Comparison of ENCODE assay signal across 8 cellular contexts in the genomic region with DNA sequence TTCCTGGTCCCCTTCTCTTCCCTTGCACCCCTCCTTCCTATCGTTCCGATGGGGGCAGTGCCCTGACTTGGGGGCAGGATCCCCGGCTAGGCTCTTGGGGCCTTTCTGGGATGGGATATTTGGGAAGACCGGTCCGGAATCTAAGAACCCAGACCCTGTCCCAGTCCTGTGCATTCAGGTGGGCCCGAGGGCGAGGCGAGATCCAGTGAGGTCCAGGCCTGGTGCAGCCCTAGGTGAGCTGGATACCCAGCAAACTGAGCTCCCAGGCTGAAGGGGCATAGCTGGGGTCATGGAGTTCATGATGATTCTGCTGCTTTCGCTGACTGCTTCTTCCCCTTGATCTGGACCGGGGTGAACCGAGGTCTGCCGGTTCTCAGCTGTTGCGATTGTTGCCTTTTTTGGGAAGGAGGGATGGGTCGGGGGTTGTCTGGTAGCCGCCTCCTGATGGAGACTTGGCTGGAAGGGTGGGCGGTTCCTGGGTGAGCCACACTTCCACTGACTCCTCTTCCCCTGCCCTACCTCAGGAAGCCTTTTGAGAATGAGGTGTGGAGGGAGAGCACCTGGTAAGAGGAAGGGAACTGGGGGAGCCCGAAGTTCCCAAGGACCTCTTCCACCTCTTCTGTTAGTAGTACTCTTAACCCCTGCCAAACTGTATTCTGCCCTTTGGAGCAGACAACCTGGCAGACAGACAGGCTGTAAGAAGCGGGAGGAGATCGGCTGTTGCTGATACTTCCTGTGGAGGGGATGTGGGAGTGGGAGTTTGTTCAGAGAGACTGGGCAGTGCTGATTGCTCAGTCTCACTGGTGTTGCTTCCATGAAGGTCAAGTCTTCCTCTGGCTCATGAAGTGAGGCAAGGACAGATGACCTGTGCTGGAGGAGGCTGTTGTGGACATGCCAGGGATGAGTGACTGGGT. TPM values are rescaled to one million over a fixed set of nuclear protein-coding genes. Genes with fewer than 3 reads are reported as not detected.
A peak's percentile ranks its signal among the peaks of the same experiment; 100 is the strongest.
DNase-seq lines count a peak whose midpoint lies in the region; ATAC-seq and TF ChIP-seq lines count a peak whose summit lies in the region.

No MANE protein-coding gene starts in this region.

- peaks cover 19 to 43% of the 10 kb centered on the region in 2 donors for H3K4me1 ChIP-seq in thyroid gland

- in situ Hi-C loops in brain microvascular endothelial cell (cut with HindIII; ENCODE audit: low pct_ligation_motif_present, low sequenced_read_pairs): no loop called here

- H3K9me3 ChIP-seq in MG63 (no peaks in the 10 kb centered on the region), thyroid gland (no peaks in the 10 kb centered on the region)

- H3K27ac ChIP-seq in brain microvascular endothelial cell (peak overlapping the region; percentile 69), thyroid gland (peak overlapping the region; percentile 93 to 99 (median 95))

- WGBS in lower leg skin, 2 donors: 0 to 1% methylated on average over 19 of the region's 19 CpGs
- 2% methylated on average over 13 to 14 of the region's 19 CpGs for WGBS in thyroid gland, 2 donors

- no peak for TF ChIP-seq POLR2A in lower leg skin (IDR thresholded peaks at IDR 0.05)
- no peak for TF ChIP-seq POLR2A in thyroid gland (IDR thresholded peaks at IDR 0.05)

- ATAC-seq in HG02884 (IDR thresholded peaks at IDR 0.05; ENCODE audit: unreplicated experiment) (no peak), HG03432 (IDR thresholded peaks at IDR 0.05; ENCODE audit: unreplicated experiment) (no peak)

- H3K4me3 ChIP-seq in MG63: peak overlapping the region; percentile 86
- peak overlapping the region; percentile 93 for H3K4me3 ChIP-seq in brain microvascular endothelial cell (ENCODE audit: low read depth, low read length)
- peak overlapping the region; percentile 88 for H3K4me3 ChIP-seq in lower leg skin (ENCODE audit: low read depth, poor library complexity, severe bottlenecking)
- peak overlapping the region; percentile 25 to 83 (median 59) for H3K4me3 ChIP-seq in thyroid gland (replicated peaks in 1 of 3)

- intact Hi-C loops in lower leg skin (cut with DNase I; ENCODE audit: low total_unique reads): loop anchor here (5.0 kb wide), 1 partner anchor 144 kb away; a partner anchor contains a TSS
- intact Hi-C loops in thyroid gland (cut with DNase I): loop anchor here (5.0 kb wide), 1 partner anchor 39 kb away; a partner anchor contains a TSS

- TF ChIP-seq CTCF in brain microvascular endothelial cell (IDR thresholded peaks at IDR 0.05; ENCODE audit: low read depth, low read length, missing control alignments) (no peak), lower leg skin (IDR thresholded peaks at IDR 0.05) (no peak), thyroid gland (IDR thresholded peaks at IDR 0.05) (no peak)

- H3K27me3 ChIP-seq in MG63 (no peaks in the 10 kb centered on the region), brain microvascular endothelial cell (replicated peaks) (no peaks in the 10 kb centered on the region), thyroid gland (no peaks in the 10 kb centered on the region)

- H3K36me3 ChIP-seq in MG63 (peaks cover 11% of the 10 kb centered on the region), brain microvascular endothelial cell (replicated peaks) (peaks cover 15% of the 10 kb centered on the region), thyroid gland (peaks cover 0 to 6% of the 10 kb centered on the region in 2 donors)

- peak; percentile 45 for DNase-seq in NCI-H2171 treated with DMSO at 0.1 percent for 48 hours (lab: John Stamatoyannopoulos, UW)
- no peak for DNase-seq in NCI-H2171 (lab: John Stamatoyannopoulos, UW)
- peak; percentile 22 for DNase-seq in MG63
- no peak for DNase-seq in brain microvascular endothelial cell
- no peak for DNase-seq in lower leg skin (ENCODE audit: low spot score in 2 of 2)
- DNase-seq in thyroid gland: no peak

RNA-seq across cellular contexts. Expression of a gene that starts 1.0 kb away (rescaled TPM):
- 13.8 and 19.1 TPM in 2 replicates for total RNA-seq in MG63 (2014; rRNA removed; shearing (Covaris generic); ENCODE audit: low replicate concordance)
- total RNA-seq in lower leg skin (100 to 1,000 TPM in 3 of 4 donors, 10 to 100 TPM in 1; 89.6 to 131 (median 111) TPM), thyroid gland (10 to 100 TPM; 56.3 to 65.6 (median 61.5) TPM)

RNA-seq across cellular contexts. Expression of a gene that starts 1.2 kb away (rescaled TPM):
- 9.6 and 17.8 TPM in 2 replicates for total RNA-seq in MG63 (2014; rRNA removed; shearing (Covaris generic); ENCODE audit: low replicate concordance)
- total RNA-seq in lower leg skin (10 to 100 TPM in 2 of 4 donors, 1 to 10 TPM in 2; 8.2 to 19.4 (median 10.9) TPM), thyroid gland (10 to 100 TPM in 3 of 4 donors, 1 to 10 TPM in 1; 5.8 to 12.6 (median 12.3) TPM)

RNA-seq across cellular contexts. Expression of a gene that starts 37.8 kb away (rescaled TPM):
- total RNA-seq in MG63 (2014; rRNA removed; shearing (Covaris generic); ENCODE audit: low replicate concordance): not detected in 2 replicates
- total RNA-seq in lower leg skin (10 to 100 TPM; 31.3 to 60.2 (median 50.6) TPM), thyroid gland (10 to 100 TPM; 10.1 to 65.3 (median 39.4) TPM)

RNA-seq across cellular contexts. Expression of a gene that starts 53.3 kb away (rescaled TPM):
- total RNA-seq in MG63 (2014; rRNA removed; shearing (Covaris generic); ENCODE audit: low replicate concordance): 9.8 and 36.3 TPM in 2 replicates
- total RNA-seq in lower leg skin (10 to 100 TPM; 15.0 to 41.5 (median 32.3) TPM), thyroid gland (10 to 100 TPM; 16.7 to 38.4 (median 27.4) TPM)

Comparison
In these comparisons a context has a peak if more than half of its experiments do, and no peak if none do; other contexts are left out.
1. DNase-seq: peak in NCI-H2171 treated with DMSO at 0.1 percent for 48 hours (single experiment) and MG63 (single experiment); none in NCI-H2171 (single experiment), brain microvascular endothelial cell (single experiment), lower leg skin (0 of 2) and thyroid gland (0 of 2).
2. RNA of a gene that starts 37.8 kb away (total RNA-seq): 31.3 to 60.2 TPM in lower leg skin and 10.1 to 65.3 TPM in thyroid gland; not detected in MG63; every median in the first group is over 10 times any median in the second.
3. Peak in every context shown above with its lines, with median percentiles within 50 percentile points of each other: H3K4me3 ChIP-seq.